In the genomic region with DNA sequence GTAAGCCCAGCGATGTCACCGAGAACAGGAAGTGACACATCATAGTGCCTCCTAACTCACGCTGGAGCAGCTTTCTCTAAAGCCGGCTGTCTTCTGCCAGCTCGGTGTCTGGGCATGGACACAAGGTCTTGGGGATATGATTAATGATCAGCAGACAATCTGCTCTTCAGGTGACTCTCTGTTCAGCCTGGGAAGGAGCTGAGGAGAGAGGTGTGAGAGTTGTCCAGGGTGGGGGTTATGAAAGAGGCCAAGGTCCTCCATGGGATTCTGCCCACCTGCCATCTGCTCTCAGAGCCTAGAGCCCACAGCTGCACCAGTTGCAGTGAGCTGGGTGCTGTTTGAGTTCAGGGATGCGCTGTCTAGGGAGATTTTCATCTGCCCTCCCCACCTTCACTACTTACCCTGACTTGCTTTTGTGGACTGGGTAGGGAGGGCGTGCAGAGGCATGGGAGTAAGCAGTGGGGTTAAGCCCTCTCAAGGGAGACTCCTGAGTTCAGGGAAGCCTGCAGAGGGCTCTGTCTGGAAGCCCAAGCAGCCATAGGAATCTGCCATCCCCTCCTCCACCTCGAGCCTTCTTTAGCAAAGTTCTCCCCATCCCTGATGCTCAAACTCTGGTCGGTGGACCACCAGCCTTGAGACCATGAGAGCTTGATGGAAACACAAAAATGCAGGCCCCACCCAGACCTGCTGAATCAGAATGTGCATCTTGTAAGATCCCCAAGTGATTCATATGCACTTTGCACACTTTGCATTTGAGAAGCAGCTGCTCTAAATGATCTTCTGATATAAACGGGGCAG, we compare ENCODE assay signal across 1 cellular context.
TF ChIP-seq lines count a peak whose summit lies in the region.

No MANE protein-coding gene starts in this region.

TF ChIP-seq in SK-N-SH, 30 proteins besides CTCF, POLR2A, EP300 and RAD21 (continued from another document):
- TF ChIP-seq USF1 (IDR thresholded peaks at IDR 0.05; ENCODE audit: borderline replicate concordance, low read depth) (no peak), EZH2phosphoT487 (IDR thresholded peaks at IDR 0.05; ENCODE audit: borderline replicate concordance, low read depth) (no peak), GATA2 (CRISPR knock-in tag; IDR thresholded peaks at IDR 0.05) (no peak), POLR2AphosphoS5 (IDR thresholded peaks at IDR 0.05; ENCODE audit: low read depth, low read length) (peak; percentile 51; the same call in 1 of the 2 replicates), RFX5 (IDR thresholded peaks at IDR 0.05; ENCODE audit: low read length) (no peak), NRF1 (IDR thresholded peaks at IDR 0.05; ENCODE audit: low read depth, low read length) (no peak), MXI1 (IDR thresholded peaks at IDR 0.05; ENCODE audit: low read depth, low read length) (no peak), YY1 (IDR thresholded peaks at IDR 0.05; ENCODE audit: low read depth) (no peak), IRF3 (IDR thresholded peaks at IDR 0.05; ENCODE audit: low read depth, low read length) (no peak), RXRA (IDR thresholded peaks at IDR 0.05; ENCODE audit: borderline replicate concordance, low read depth) (no peak), FOXM1 (IDR thresholded peaks at IDR 0.05; ENCODE audit: low read depth) (no peak), RCOR1 (IDR thresholded peaks at IDR 0.05; ENCODE audit: low read length) (no peak), MEF2A (IDR thresholded peaks at IDR 0.05; ENCODE audit: borderline replicate concordance, low read depth) (peak; percentile 58; the same call in 1 of the 2 replicates), FOSL2 (IDR thresholded peaks at IDR 0.05; ENCODE audit: borderline replicate concordance, low read depth) (peak; percentile 75), TAF1 (IDR thresholded peaks at IDR 0.05; ENCODE audit: borderline replicate concordance, low read depth, low read length) (no peak), CHD2 (IDR thresholded peaks at IDR 0.05; ENCODE audit: low read length, partially characterized antibody) (no peak), GABPA (IDR thresholded peaks at IDR 0.05; ENCODE audit: low read depth) (no peak), SIN3A (IDR thresholded peaks at IDR 0.05; ENCODE audit: borderline replicate concordance, low read depth, low read length) (no peak), TEAD4 (IDR thresholded peaks at IDR 0.05; ENCODE audit: borderline replicate concordance, insufficient read depth) (peak; percentile 42; the same call in 1 of the 2 replicates), MAX (IDR thresholded peaks at IDR 0.05; ENCODE audit: low read depth) (peak; percentile 68; the same call in 1 of the 2 replicates), NFIC (IDR thresholded peaks at IDR 0.05; ENCODE audit: borderline replicate concordance) (peak; percentile 60; the same call in 1 of the 2 replicates), ELF1 (IDR thresholded peaks at IDR 0.05) (peak; percentile 47; the same call in 1 of the 2 replicates), TCF12 (IDR thresholded peaks at IDR 0.05) (peak; percentile 87), USF2 (IDR thresholded peaks at IDR 0.05; ENCODE audit: borderline replicate concordance, low read depth, low read length) (no peak), SMC3 (IDR thresholded peaks at IDR 0.05; ENCODE audit: low read depth, low read length) (no peak), FOXJ3 (CRISPR knock-in tag; IDR thresholded peaks at IDR 0.05) (no peak)
- TF ChIP-seq, protein P1, sequence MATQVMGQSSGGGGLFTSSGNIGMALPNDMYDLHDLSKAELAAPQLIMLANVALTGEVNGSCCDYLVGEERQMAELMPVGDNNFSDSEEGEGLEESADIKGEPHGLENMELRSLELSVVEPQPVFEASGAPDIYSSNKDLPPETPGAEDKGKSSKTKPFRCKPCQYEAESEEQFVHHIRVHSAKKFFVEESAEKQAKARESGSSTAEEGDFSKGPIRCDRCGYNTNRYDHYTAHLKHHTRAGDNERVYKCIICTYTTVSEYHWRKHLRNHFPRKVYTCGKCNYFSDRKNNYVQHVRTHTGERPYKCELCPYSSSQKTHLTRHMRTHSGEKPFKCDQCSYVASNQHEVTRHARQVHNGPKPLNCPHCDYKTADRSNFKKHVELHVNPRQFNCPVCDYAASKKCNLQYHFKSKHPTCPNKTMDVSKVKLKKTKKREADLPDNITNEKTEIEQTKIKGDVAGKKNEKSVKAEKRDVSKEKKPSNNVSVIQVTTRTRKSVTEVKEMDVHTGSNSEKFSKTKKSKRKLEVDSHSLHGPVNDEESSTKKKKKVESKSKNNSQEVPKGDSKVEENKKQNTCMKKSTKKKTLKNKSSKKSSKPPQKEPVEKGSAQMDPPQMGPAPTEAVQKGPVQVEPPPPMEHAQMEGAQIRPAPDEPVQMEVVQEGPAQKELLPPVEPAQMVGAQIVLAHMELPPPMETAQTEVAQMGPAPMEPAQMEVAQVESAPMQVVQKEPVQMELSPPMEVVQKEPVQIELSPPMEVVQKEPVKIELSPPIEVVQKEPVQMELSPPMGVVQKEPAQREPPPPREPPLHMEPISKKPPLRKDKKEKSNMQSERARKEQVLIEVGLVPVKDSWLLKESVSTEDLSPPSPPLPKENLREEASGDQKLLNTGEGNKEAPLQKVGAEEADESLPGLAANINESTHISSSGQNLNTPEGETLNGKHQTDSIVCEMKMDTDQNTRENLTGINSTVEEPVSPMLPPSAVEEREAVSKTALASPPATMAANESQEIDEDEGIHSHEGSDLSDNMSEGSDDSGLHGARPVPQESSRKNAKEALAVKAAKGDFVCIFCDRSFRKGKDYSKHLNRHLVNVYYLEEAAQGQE (IDR thresholded peaks at IDR 0.05; ENCODE audit: low read depth, low read length): 0 out of 2 replicates have a peak, but pooled peaks have one; percentile 6
- TF ChIP-seq, protein P2, sequence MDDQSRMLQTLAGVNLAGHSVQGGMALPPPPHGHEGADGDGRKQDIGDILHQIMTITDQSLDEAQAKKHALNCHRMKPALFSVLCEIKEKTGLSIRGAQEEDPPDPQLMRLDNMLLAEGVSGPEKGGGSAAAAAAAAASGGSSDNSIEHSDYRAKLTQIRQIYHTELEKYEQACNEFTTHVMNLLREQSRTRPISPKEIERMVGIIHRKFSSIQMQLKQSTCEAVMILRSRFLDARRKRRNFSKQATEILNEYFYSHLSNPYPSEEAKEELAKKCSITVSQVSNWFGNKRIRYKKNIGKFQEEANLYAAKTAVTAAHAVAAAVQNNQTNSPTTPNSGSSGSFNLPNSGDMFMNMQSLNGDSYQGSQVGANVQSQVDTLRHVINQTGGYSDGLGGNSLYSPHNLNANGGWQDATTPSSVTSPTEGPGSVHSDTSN (IDR thresholded peaks at IDR 0.05): peak; percentile 85
TF ChIP-seq in SK-N-SH: peak in this region for 12.
